1 cellular context compared by ENCODE assay signal in the genomic region with DNA sequence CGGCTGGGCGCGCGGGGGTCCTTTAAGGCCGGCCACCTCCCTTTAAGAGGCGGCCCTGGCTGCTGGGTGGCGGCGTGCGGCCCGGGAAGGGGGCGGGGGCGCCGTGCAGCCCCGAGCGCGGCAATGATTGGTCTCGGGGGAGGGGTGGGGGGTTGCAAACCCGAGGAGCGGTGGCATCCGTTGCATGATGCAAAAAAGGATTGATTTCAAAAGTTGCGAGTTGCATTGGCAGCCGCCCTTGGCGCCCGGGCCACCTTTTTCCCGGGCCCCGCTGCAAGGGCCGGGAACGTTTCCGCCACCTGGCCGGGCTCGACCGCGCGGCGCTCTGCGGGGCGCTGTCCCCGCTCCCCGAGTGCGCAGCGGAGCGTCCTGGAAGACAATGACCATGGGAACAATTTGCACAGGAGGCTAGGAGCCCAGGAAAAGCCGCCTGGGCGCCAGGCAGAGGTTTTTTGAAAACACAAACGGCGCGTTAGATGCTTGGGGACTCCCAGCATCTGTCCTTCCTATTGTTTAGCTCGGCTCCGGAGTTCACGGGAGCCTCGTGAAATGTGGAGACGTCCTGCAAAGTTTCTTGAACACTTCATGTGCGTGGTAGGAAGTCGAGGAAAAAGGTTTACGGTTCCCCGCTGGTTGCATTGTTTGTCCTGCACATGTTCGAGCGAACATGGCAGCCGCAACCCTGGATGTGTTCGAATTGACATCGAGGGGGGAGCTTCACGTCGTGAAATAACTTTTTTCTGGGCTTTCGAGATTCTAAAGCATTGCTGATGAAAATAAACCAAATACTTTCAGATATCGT.
TF ChIP-seq lines count a peak whose summit lies in the region.

A gene with protein sequence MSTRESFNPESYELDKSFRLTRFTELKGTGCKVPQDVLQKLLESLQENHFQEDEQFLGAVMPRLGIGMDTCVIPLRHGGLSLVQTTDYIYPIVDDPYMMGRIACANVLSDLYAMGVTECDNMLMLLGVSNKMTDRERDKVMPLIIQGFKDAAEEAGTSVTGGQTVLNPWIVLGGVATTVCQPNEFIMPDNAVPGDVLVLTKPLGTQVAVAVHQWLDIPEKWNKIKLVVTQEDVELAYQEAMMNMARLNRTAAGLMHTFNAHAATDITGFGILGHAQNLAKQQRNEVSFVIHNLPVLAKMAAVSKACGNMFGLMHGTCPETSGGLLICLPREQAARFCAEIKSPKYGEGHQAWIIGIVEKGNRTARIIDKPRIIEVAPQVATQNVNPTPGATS (minus strand): TSS at position 78 of the 802 bp plus-strand sequence. CDS start 3,343 bp downstream, outside the sequence.

TF ChIP-seq in IMR-90, 13 proteins besides CTCF, POLR2A, EP300 and RAD21:
- TF ChIP-seq MAFK (IDR thresholded peaks at IDR 0.05; ENCODE audit: low read depth, low read length) (no peak), MXI1 (IDR thresholded peaks at IDR 0.05; ENCODE audit: borderline replicate concordance, low read depth, low read length) (peak; percentile 33; the same call in 1 of the 2 replicates), BHLHE40 (IDR thresholded peaks at IDR 0.05; ENCODE audit: low read depth, low read length) (peak; percentile 5; the same call in 1 of the 2 replicates)
- TF ChIP-seq, protein P1, sequence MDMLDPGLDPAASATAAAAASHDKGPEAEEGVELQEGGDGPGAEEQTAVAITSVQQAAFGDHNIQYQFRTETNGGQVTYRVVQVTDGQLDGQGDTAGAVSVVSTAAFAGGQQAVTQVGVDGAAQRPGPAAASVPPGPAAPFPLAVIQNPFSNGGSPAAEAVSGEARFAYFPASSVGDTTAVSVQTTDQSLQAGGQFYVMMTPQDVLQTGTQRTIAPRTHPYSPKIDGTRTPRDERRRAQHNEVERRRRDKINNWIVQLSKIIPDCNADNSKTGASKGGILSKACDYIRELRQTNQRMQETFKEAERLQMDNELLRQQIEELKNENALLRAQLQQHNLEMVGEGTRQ (IDR thresholded peaks at IDR 0.05; ENCODE audit: low read depth, low read length): no peak
